In the genomic region with DNA sequence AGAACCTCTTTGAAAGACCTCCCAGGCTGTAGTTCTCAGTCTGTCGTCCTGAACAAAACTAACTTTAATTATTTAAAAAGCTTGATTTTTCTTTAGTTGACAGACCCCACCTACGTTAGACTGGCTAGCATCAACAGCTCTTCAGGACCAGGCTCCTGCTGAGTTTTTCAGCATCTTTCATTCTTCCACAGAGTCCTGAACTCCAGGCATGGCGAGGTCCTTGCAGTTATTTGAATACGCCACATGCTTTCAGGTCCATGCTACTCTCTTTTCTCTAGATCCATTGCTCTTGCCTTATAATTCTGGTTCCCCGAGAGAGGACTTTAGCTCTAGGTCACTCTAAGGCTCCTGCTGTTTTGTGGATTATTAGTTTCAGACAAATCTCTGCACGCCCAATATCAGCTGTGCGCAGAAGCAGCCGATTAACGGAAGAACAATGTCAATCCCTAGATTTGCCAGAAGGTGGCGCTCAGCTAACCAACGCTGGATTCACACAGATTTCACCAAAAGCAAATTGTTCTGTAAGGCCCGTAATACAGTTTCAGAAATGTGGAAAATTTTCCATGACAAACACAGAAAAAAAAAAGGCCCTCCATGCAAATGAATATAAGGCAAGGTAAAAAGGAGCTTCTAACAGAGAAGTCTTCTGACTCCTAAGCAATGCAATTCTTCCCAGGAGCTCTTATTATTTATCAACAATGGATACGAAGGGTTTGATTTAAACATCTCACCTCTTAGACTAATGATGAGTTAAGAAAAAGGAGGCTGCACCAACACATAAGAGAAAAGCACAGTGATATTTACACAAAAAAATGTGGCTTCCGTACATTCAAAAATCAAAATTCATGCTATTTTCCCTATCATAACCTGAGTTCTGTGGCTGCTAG, we compare ENCODE assay signal across 8 cellular contexts. TPM values are rescaled to one million over a fixed set of nuclear protein-coding genes. Genes with fewer than 3 reads are reported as not detected.
DNase-seq lines count a peak whose midpoint lies in the region; ATAC-seq and TF ChIP-seq lines count a peak whose summit lies in the region.

No MANE protein-coding gene starts in this region.

- no peaks in the 10 kb centered on the region for H3K4me1 Mint-ChIP-seq in activated naive CD8-positive, alpha-beta T cell treated with anti-CD3 and anti-CD28 coated beads, Interleukin-2, amount 50 U/mL, for 24 hours
- peaks cover 3% of the 10 kb centered on the region for H3K4me1 Mint-ChIP-seq in activated naive CD8-positive, alpha-beta T cell treated with anti-CD3 and anti-CD28 coated beads for 36 hours
- peaks cover 3% of the 10 kb centered on the region for H3K4me1 Mint-ChIP-seq in osteocyte (ENCODE audit: unreplicated experiment)

- H3K27me3 Mint-ChIP-seq in activated naive CD8-positive, alpha-beta T cell treated with anti-CD3 and anti-CD28 coated beads, Interleukin-2, amount 50 U/mL, for 24 hours, result peaks cover 16% of the 10 kb centered on the region
- peaks cover 14% of the 10 kb centered on the region for H3K27me3 Mint-ChIP-seq in activated naive CD8-positive, alpha-beta T cell treated with anti-CD3 and anti-CD28 coated beads for 36 hours
- peaks cover 33% of the 10 kb centered on the region for H3K27me3 Mint-ChIP-seq in osteocyte (ENCODE audit: unreplicated experiment)

- H3K4me3 ChIP-seq in foreskin fibroblast (ENCODE audit: low read depth in 1 of 2, low read length in 2 of 2), result no peak overlapping the region

- H3K27ac Mint-ChIP-seq in activated naive CD8-positive, alpha-beta T cell treated with anti-CD3 and anti-CD28 coated beads, Interleukin-2, amount 50 U/mL, for 24 hours, result no peak overlapping the region
- H3K27ac Mint-ChIP-seq in activated naive CD8-positive, alpha-beta T cell treated with anti-CD3 and anti-CD28 coated beads for 36 hours, result no peak overlapping the region
- H3K27ac Mint-ChIP-seq in osteocyte (ENCODE audit: unreplicated experiment), result no peak overlapping the region

- H3K9me3 Mint-ChIP-seq in activated naive CD8-positive, alpha-beta T cell treated with anti-CD3 and anti-CD28 coated beads, Interleukin-2, amount 50 U/mL, for 24 hours, result no peaks in the 10 kb centered on the region
- H3K9me3 Mint-ChIP-seq in activated naive CD8-positive, alpha-beta T cell treated with anti-CD3 and anti-CD28 coated beads for 36 hours, result no peaks in the 10 kb centered on the region
- no peaks in the 10 kb centered on the region for H3K9me3 Mint-ChIP-seq in osteocyte (ENCODE audit: unreplicated experiment)

- no peaks in the 10 kb centered on the region for H3K36me3 Mint-ChIP-seq in activated naive CD8-positive, alpha-beta T cell treated with anti-CD3 and anti-CD28 coated beads, Interleukin-2, amount 50 U/mL, for 24 hours (ENCODE audit: low read depth)
- H3K36me3 Mint-ChIP-seq in activated naive CD8-positive, alpha-beta T cell treated with anti-CD3 and anti-CD28 coated beads for 36 hours, result no peaks in the 10 kb centered on the region
- H3K36me3 Mint-ChIP-seq in osteocyte (ENCODE audit: unreplicated experiment), result no peaks in the 10 kb centered on the region

- no peak overlapping the region for H3K4me3 Mint-ChIP-seq in activated naive CD8-positive, alpha-beta T cell treated with anti-CD3 and anti-CD28 coated beads, Interleukin-2, amount 50 U/mL, for 24 hours
- H3K4me3 Mint-ChIP-seq in activated naive CD8-positive, alpha-beta T cell treated with anti-CD3 and anti-CD28 coated beads for 36 hours, result no peak overlapping the region
- no peak overlapping the region for H3K4me3 Mint-ChIP-seq in osteocyte (ENCODE audit: unreplicated experiment)

- TF ChIP-seq CTCF in foreskin fibroblast (IDR thresholded peaks at IDR 0.05; ENCODE audit: low read depth, low read length) (peak; percentile 76), osteocyte (IDR thresholded peaks at IDR 0.05) (peak; percentile 74)

- peak; percentile 51 for DNase-seq in activated naive CD8-positive, alpha-beta T cell treated with anti-CD3 and anti-CD28 coated beads, Interleukin-2, amount 50 U/mL, for 24 hours
- DNase-seq in activated naive CD8-positive, alpha-beta T cell treated with anti-CD3 and anti-CD28 coated beads for 36 hours, result no peak
- DNase-seq in NCI-H1694 (lab: John Stamatoyannopoulos, UW) (peak; percentile 43), foreskin fibroblast (peak; percentile 48 to 86), osteocyte (ENCODE audit: extremely low spot score, unreplicated experiment) (no peak), OCI-M2 (lab: John Stamatoyannopoulos, UW; ENCODE audit: unreplicated experiment) (no peak), cerebellar nuclear complex (lab: John Stamatoyannopoulos, UW) (no peak)
- peak; percentile 67 for DNase-seq in activated CD8-positive, alpha-beta memory T cell treated with anti-CD3 and anti-CD28 coated beads, Interleukin-2, amount 50 U/mL, for 48 hours

- ATAC-seq in activated naive CD8-positive, alpha-beta T cell treated with anti-CD3 and anti-CD28 coated beads, Interleukin-2, amount 50 U/mL, for 24 hours, result no peak

RNA-seq across cellular contexts. Expression of a gene that starts 33.5 kb away (rescaled TPM):
- total RNA-seq in activated naive CD8-positive, alpha-beta T cell treated with anti-CD3 and anti-CD28 coated beads for 36 hours, result not detected
- total RNA-seq in osteocyte, result not detected in 2 replicates

Comparison
In these comparisons a context has a peak if more than half of its experiments do, and no peak if none do; other contexts are left out.
1. DNase-seq: peak in activated naive CD8-positive, alpha-beta T cell treated with anti-CD3 and anti-CD28 coated beads, Interleukin-2, amount 50 U/mL, for 24 hours (single experiment), NCI-H1694 (single experiment), activated CD8-positive, alpha-beta memory T cell treated with anti-CD3 and anti-CD28 coated beads, Interleukin-2, amount 50 U/mL, for 48 hours (single experiment) and foreskin fibroblast (2 of 2); none in activated naive CD8-positive, alpha-beta T cell treated with anti-CD3 and anti-CD28 coated beads for 36 hours (single experiment), osteocyte (single experiment), OCI-M2 (single experiment) and cerebellar nuclear complex (0 of 2).